ENCODE assay signal across 1 cellular context in genomic region chr5:142013734-142014495, GRCh38.
TF ChIP-seq lines count a peak whose summit lies in the region.

No MANE protein-coding gene starts in this region.

TF ChIP-seq in A549, 52 proteins besides CTCF, POLR2A, EP300 and RAD21 (continued from another document):
- TF ChIP-seq REST (IDR thresholded peaks at IDR 0.05) (no peak), ELK1 (IDR thresholded peaks at IDR 0.05; ENCODE audit: low read depth, low read length) (no peak), HOXB13 (CRISPR knock-in tag; IDR thresholded peaks at IDR 0.05; ENCODE audit: low read depth) (no peak), JUN (IDR thresholded peaks at IDR 0.05) (no peak), ESRRA (IDR thresholded peaks at IDR 0.05; ENCODE audit: borderline replicate concordance, low read length) (no peak)
